7 cellular contexts compared by ENCODE assay signal in genomic region chr7:38262026-38262425, GRCh38.
DNase-seq lines count a peak whose midpoint lies in the region; ATAC-seq and TF ChIP-seq lines count a peak whose summit lies in the region.
"Not testable (repeated sequence)": the region's sequence is repeated elsewhere in the genome, so short reads cannot be mapped to it uniquely, and the experiment has no call there.

No MANE protein-coding gene starts in this region.

- POLR2A ChIA-PET in CD8-positive, alpha-beta T cell (lab: Charles Lee), result not testable (repeated sequence)

- H3K27me3 ChIP-seq in CD8-positive, alpha-beta T cell (ENCODE audit: insufficient read depth, low read length), result not testable (repeated sequence)

- not testable (repeated sequence) for H3K4me1 Mint-ChIP-seq in CD8-positive, alpha-beta T cell (ENCODE audit: low read depth); activated T-cell treated with anti-CD3 and anti-CD28 coated beads, Interleukin-2, amount 50 U/mL, for 24 hours (ENCODE audit: low read depth); endothelial cell (ENCODE audit: unreplicated experiment)
- H3K4me1 Mint-ChIP-seq in activated naive CD8-positive, alpha-beta T cell treated with anti-CD3 and anti-CD28 coated beads, Interleukin-2, amount 50 U/mL, for 24 hours, result peaks cover 19% of the 10 kb centered on the region

- not testable (repeated sequence) for H3K4me3 ChIP-seq in CD8-positive, alpha-beta T cell (ENCODE audit: low read depth, low read length)

- not testable (repeated sequence) for H3K36me3 ChIP-seq in CD8-positive, alpha-beta T cell (ENCODE audit: insufficient read depth, low read length)

- TF ChIP-seq CTCF in CD8-positive, alpha-beta T cell (IDR thresholded peaks at IDR 0.05); endothelial cell (IDR thresholded peaks at IDR 0.05; ENCODE audit: unreplicated experiment): not testable (repeated sequence)

- peak overlapping the region; percentile 55 for H3K27ac Mint-ChIP-seq in CD8-positive, alpha-beta T cell
- H3K27ac Mint-ChIP-seq in activated T-cell treated with anti-CD3 and anti-CD28 coated beads, Interleukin-2, amount 50 U/mL, for 24 hours, result peak overlapping the region; percentile 37
- H3K27ac Mint-ChIP-seq in activated naive CD8-positive, alpha-beta T cell treated with anti-CD3 and anti-CD28 coated beads, Interleukin-2, amount 50 U/mL, for 24 hours, result peak overlapping the region; percentile 31
- not testable (repeated sequence) for H3K27ac Mint-ChIP-seq in endothelial cell (ENCODE audit: unreplicated experiment)

- not testable (repeated sequence) for ATAC-seq in CD8-positive, alpha-beta T cell; activated naive CD8-positive, alpha-beta T cell treated with anti-CD3 and anti-CD28 coated beads, Interleukin-2, amount 50 U/mL, for 24 hours

- not testable (repeated sequence) for H3K4me3 Mint-ChIP-seq in CD8-positive, alpha-beta T cell; activated naive CD8-positive, alpha-beta T cell treated with anti-CD3 and anti-CD28 coated beads, Interleukin-2, amount 50 U/mL, for 24 hours
- peak overlapping the region; percentile 41 for H3K4me3 Mint-ChIP-seq in activated T-cell treated with anti-CD3 and anti-CD28 coated beads, Interleukin-2, amount 50 U/mL, for 24 hours
- peak overlapping the region; percentile 11 for H3K4me3 Mint-ChIP-seq in endothelial cell (ENCODE audit: unreplicated experiment)

- intact Hi-C loops in CD8-positive, alpha-beta T cell (cut with DNase I, micrococcal nuclease), result not testable (repeated sequence)

- not testable (repeated sequence) for H3K27me3 Mint-ChIP-seq in CD8-positive, alpha-beta T cell (ENCODE audit: low read depth); activated T-cell treated with anti-CD3 and anti-CD28 coated beads, Interleukin-2, amount 50 U/mL, for 24 hours; activated naive CD8-positive, alpha-beta T cell treated with anti-CD3 and anti-CD28 coated beads, Interleukin-2, amount 50 U/mL, for 24 hours; endothelial cell (ENCODE audit: unreplicated experiment)

- not testable (repeated sequence) for H3K27ac ChIP-seq in CD8-positive, alpha-beta T cell (ENCODE audit: low read depth, low read length)

- H3K9me3 ChIP-seq in CD8-positive, alpha-beta T cell (ENCODE audit: low read length), result not testable (repeated sequence)

- DNase-seq in CD8-positive, alpha-beta T cell; activated T-cell treated with anti-CD3 and anti-CD28 coated beads, Interleukin-2, amount 50 U/mL, for 24 hours; activated naive CD8-positive, alpha-beta T cell treated with anti-CD3 and anti-CD28 coated beads, Interleukin-2, amount 50 U/mL, for 24 hours; endothelial cell (ENCODE audit: low spot score): not testable (repeated sequence)
- DNase-seq in medulla oblongata (ENCODE audit: extremely low spot score) (peak; percentile 58), pons (ENCODE audit: low spot score) (peak; percentile 87), superior temporal gyrus (ENCODE audit: extremely low spot score) (peak; percentile 63)

- CTCF ChIA-PET in CD8-positive, alpha-beta T cell (lab: Charles Lee), result not testable (repeated sequence)

- not testable (repeated sequence) for H3K4me1 ChIP-seq in CD8-positive, alpha-beta T cell (ENCODE audit: insufficient read depth, low read length)

- H3K36me3 Mint-ChIP-seq in CD8-positive, alpha-beta T cell, result peaks cover 18% of the 10 kb centered on the region
- H3K36me3 Mint-ChIP-seq in activated T-cell treated with anti-CD3 and anti-CD28 coated beads, Interleukin-2, amount 50 U/mL, for 24 hours (ENCODE audit: low read depth); activated naive CD8-positive, alpha-beta T cell treated with anti-CD3 and anti-CD28 coated beads, Interleukin-2, amount 50 U/mL, for 24 hours (ENCODE audit: low read depth): not testable (repeated sequence)
- H3K36me3 Mint-ChIP-seq in endothelial cell (ENCODE audit: low read depth, unreplicated experiment), result peaks cover 12% of the 10 kb centered on the region

- not testable (repeated sequence) for H3K9me3 Mint-ChIP-seq in CD8-positive, alpha-beta T cell; activated T-cell treated with anti-CD3 and anti-CD28 coated beads, Interleukin-2, amount 50 U/mL, for 24 hours; activated naive CD8-positive, alpha-beta T cell treated with anti-CD3 and anti-CD28 coated beads, Interleukin-2, amount 50 U/mL, for 24 hours; endothelial cell (ENCODE audit: unreplicated experiment)
